12 cellular contexts compared by ENCODE assay signal in the genomic region with DNA sequence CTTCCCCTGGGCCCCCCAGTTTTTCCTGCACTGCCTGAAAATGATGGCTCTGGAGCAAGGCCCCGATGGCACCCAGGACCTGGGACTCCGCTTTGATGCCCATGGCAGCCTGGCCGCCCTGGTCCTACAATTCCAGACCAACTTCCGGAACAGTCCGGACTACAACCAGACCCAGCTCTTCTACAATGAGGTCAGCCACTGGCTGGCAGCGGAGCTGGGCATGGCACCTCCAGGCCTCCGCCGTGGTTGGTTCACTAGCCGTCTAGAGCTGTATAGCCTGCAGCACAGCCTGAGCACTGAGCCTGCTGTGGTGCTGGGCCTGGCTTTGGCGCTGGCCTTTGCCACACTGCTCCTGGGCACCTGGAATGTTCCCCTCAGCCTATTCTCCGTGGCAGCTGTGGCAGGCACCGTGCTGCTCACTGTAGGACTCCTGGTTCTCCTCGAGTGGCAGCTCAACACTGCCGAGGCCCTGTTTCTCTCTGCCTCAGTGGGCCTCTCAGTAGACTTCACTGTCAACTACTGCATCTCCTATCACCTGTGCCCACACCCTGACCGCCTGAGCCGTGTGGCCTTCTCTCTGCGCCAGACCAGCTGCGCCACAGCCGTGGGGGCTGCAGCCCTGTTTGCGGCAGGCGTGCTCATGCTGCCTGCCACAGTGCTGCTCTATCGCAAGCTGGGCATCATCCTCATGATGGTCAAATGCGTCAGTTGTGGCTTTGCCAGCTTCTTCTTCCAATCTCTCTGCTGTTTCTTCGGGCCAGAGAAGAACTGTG. TPM values are rescaled to one million over a fixed set of nuclear protein-coding genes. Genes with fewer than 3 reads are reported as not detected.
DNase-seq lines count a peak whose midpoint lies in the region; ATAC-seq and TF ChIP-seq lines count a peak whose summit lies in the region.
"Had no signal": no experiment of that assay in that cellular context is flagged by ENCODE, and none has a peak within 500 bp of the region (broad histone marks: within the 10 kb centered on the region; RNA-seq: fewer than 3 reads in every experiment).

No MANE protein-coding gene starts in this region.

- CTCF ChIA-PET in CD4-positive, alpha-beta T cell (lab: Charles Lee), result interaction anchor here (0.7 to 5.0 kb wide), 12 partner anchors 7 to 321 kb away, joined by 3 to 23 read pairs (median 4); a partner anchor contains a TSS

- no peak for TF ChIP-seq CTCF in CD4-positive, alpha-beta T cell (IDR thresholded peaks at IDR 0.05)
- TF ChIP-seq CTCF in nephron (IDR thresholded peaks at IDR 0.05; ENCODE audit: unreplicated experiment in 3 of 3), result no peak

- H3K27ac Mint-ChIP-seq in CD4-positive, alpha-beta T cell, result no peak overlapping the region
- H3K27ac Mint-ChIP-seq in IgD-negative memory B cell (peak overlapping the region in 2 of 3 donors; percentile 2 to 8), nephron (peak overlapping the region in 1 of 3 experiments; percentile 55)
- H3K27ac Mint-ChIP-seq: activated CD4-positive, alpha-beta memory T cell treated with anti-CD3 and anti-CD28 coated beads, Interleukin-2, amount 10 ng/mL, durations not matched to agents 7 days and 5 days had no signal

- H3K27ac ChIP-seq in CD4-positive, alpha-beta T cell (ENCODE audit: low read depth, low read length), result no peak overlapping the region

- no peaks in the 10 kb centered on the region for H3K27me3 Mint-ChIP-seq in CD4-positive, alpha-beta T cell
- no peaks in the 10 kb centered on the region for H3K27me3 Mint-ChIP-seq in IgD-negative memory B cell
- H3K27me3 Mint-ChIP-seq in nephron (ENCODE audit: low read depth), result peaks cover 45% of the 10 kb centered on the region

- ATAC-seq in CD4-positive, alpha-beta T cell (ENCODE audit: poor library complexity), result no peak
- no peak for ATAC-seq in HG03196 (IDR thresholded peaks at IDR 0.05; ENCODE audit: unreplicated experiment)

- DNase-seq in CD4-positive, alpha-beta T cell, result no peak
- peak; percentile 47 for DNase-seq in ecto neural progenitor cell (ENCODE audit: low spot score)
- no peak for DNase-seq in middle frontal gyrus (ENCODE audit: extremely low spot score, low spot score)
- no peak for DNase-seq in cardiac septum (ENCODE audit: low spot score)
- no peak for DNase-seq in HuH-7 (ENCODE audit: low spot score)

- no peaks in the 10 kb centered on the region for H3K9me3 Mint-ChIP-seq in CD4-positive, alpha-beta T cell
- H3K9me3 Mint-ChIP-seq in IgD-negative memory B cell, result no peaks in the 10 kb centered on the region
- H3K9me3 Mint-ChIP-seq in nephron, result no peaks in the 10 kb centered on the region
- H3K9me3 Mint-ChIP-seq: activated CD4-positive, alpha-beta memory T cell treated with anti-CD3 and anti-CD28 coated beads, Interleukin-2, amount 10 ng/mL, durations not matched to agents 7 days and 5 days had no signal

- no peaks in the 10 kb centered on the region for H3K9me3 ChIP-seq in CD4-positive, alpha-beta T cell (ENCODE audit: control insufficient read depth, low read length)

- POLR2A ChIA-PET in CD4-positive, alpha-beta T cell (lab: Charles Lee), result interaction anchor here (0.7 to 2.7 kb wide), 6 partner anchors 9 to 72 kb away, joined by 3 to 13 read pairs (median 4); a partner anchor contains a TSS

- H3K36me3 Mint-ChIP-seq in CD4-positive, alpha-beta T cell (ENCODE audit: low read depth), result no peaks in the 10 kb centered on the region
- H3K36me3 Mint-ChIP-seq in IgD-negative memory B cell (peaks cover 2% of the 10 kb centered on the region), nephron (ENCODE audit: low read depth) (no peaks in the 10 kb centered on the region)

- H3K4me3 Mint-ChIP-seq in CD4-positive, alpha-beta T cell, result peak overlapping the region; percentile 84
- H3K4me3 Mint-ChIP-seq in IgD-negative memory B cell (peak overlapping the region; percentile 11 to 77 (median 45)), nephron (peak overlapping the region; percentile 21 to 67 (median 64))
- H3K4me3 Mint-ChIP-seq: activated CD4-positive, alpha-beta memory T cell treated with anti-CD3 and anti-CD28 coated beads, Interleukin-2, amount 10 ng/mL, durations not matched to agents 7 days and 5 days had no signal

- H3K27me3 ChIP-seq in CD4-positive, alpha-beta T cell (ENCODE audit: control insufficient read depth, insufficient read depth, low read length), result no peaks in the 10 kb centered on the region

- intact Hi-C loops in CD4-positive, alpha-beta T cell (cut with DNase I, micrococcal nuclease), result loop anchor here (1.0 to 2.0 kb wide), 3 partner anchors 11 to 52 kb away; a partner anchor contains a TSS
- intact Hi-C loops in cardiac septum (cut with DNase I), result loop anchor here (2.0 kb wide), 1 partner anchor 52 kb away; no protein-coding TSS in a partner anchor

- H3K4me1 Mint-ChIP-seq in CD4-positive, alpha-beta T cell (ENCODE audit: low read depth), result peaks cover 17% of the 10 kb centered on the region
- H3K4me1 Mint-ChIP-seq in IgD-negative memory B cell (peaks cover 10 to 14% (median 12%) of the 10 kb centered on the region in 3 donors), nephron (peaks cover 28% of the 10 kb centered on the region)

RNA-seq across cellular contexts. Expression of a gene that starts 10.9 kb away (rescaled TPM):
- total RNA-seq in CD4-positive, alpha-beta T cell, result under 1 TPM; 0.03 to 0.06 TPM
- polyA plus RNA-seq in IgD-negative memory B cell, result 0.19 TPM
- total RNA-seq in cardiac septum, result 1.2 TPM

RNA-seq across cellular contexts. Expression of a gene that starts 13.6 kb away (rescaled TPM):
- 1 to 10 TPM; 2.8 to 3.0 TPM for total RNA-seq in CD4-positive, alpha-beta T cell
- polyA plus RNA-seq in IgD-negative memory B cell, result 4.6 TPM
- 7.5 TPM for total RNA-seq in cardiac septum

RNA-seq across cellular contexts. Expression of a gene that starts 18.1 kb away (rescaled TPM):
- total RNA-seq in CD4-positive, alpha-beta T cell, result not detected
- not detected for polyA plus RNA-seq in IgD-negative memory B cell
- total RNA-seq in cardiac septum, result not detected
- total RNA-seq: activated CD4-positive, alpha-beta memory T cell treated with anti-CD3 and anti-CD28 coated beads, Interleukin-2, amount 10 ng/mL, durations not matched to agents 7 days and 5 days; mononuclear cell; NCI-H460; T-helper 2 cell treated with Interferon-gamma antibody and Interleukin-4, amounts not matched to agents 100 ng/mL and 5 ng/mL, for 36 hours had no signal

RNA-seq across cellular contexts. Expression of a gene that starts 28.1 kb away (rescaled TPM):
- 1 to 10 TPM; 1.0 to 1.5 TPM for total RNA-seq in CD4-positive, alpha-beta T cell
- 0.11 TPM for polyA plus RNA-seq in IgD-negative memory B cell
- 178 TPM for total RNA-seq in cardiac septum

RNA-seq across cellular contexts. Expression of a gene that starts 36.7 kb away (rescaled TPM):
- total RNA-seq in CD4-positive, alpha-beta T cell, result 10 to 100 TPM; 30.7 to 31.9 TPM
- polyA plus RNA-seq in IgD-negative memory B cell, result 55.5 TPM
- 106 TPM for total RNA-seq in cardiac septum
